In genomic region chr2:58336416-58336815, GRCh38 we compare ENCODE assay signal across 18 cellular contexts.
DNase-seq lines count a peak whose midpoint lies in the region; ATAC-seq and TF ChIP-seq lines count a peak whose summit lies in the region.
"Had no signal": no experiment of that assay in that cellular context is flagged by ENCODE, and none has a peak within 500 bp of the region (broad histone marks: within the 10 kb centered on the region; RNA-seq: fewer than 3 reads in every experiment).

No MANE protein-coding gene starts in this region.

- no peak overlapping the region for H3K4me3 Mint-ChIP-seq in neural progenitor cell
- H3K4me3 Mint-ChIP-seq: CD4-positive, alpha-beta memory T cell had no signal

- no peaks in the 10 kb centered on the region for H3K36me3 Mint-ChIP-seq in neural progenitor cell
- H3K36me3 Mint-ChIP-seq: CD4-positive, alpha-beta memory T cell had no signal

- DNase-seq in DMS153 (lab: John Stamatoyannopoulos, UW): peak; percentile 2
- DNase-seq in DMS153 treated with DMSO at 0.1 percent for 48 hours (lab: John Stamatoyannopoulos, UW; ENCODE audit: unreplicated experiment): no peak
- peak; percentile 94 for DNase-seq in NCI-H2171 (lab: John Stamatoyannopoulos, UW)
- DNase-seq in SJCRH30: peak; percentile 76 to 82
- peak; percentile 34 for DNase-seq in neural progenitor cell (ENCODE audit: low spot score)
- DNase-seq in central memory CD4-positive, alpha-beta T cell: no peak
- DNase-seq in WERI-Rb-1: no peak
- DNase-seq: Calu3; CD4-positive, alpha-beta memory T cell; Karpas-422; NCI-H1105 treated with DMSO at 0.1 percent for 48 hours; NCI-H2029; NCI-H345; NCI-H774; PC-9 had no signal

- H3K9ac ChIP-seq in neural progenitor cell: no peak overlapping the region

- no peaks in the 10 kb centered on the region for H4K20me1 ChIP-seq in neural progenitor cell (ENCODE audit: low read depth)

- no peaks in the 10 kb centered on the region for H3F3A ChIP-seq in neural progenitor cell (ENCODE audit: low read depth)

- no peak for TF ChIP-seq CTCF in neural progenitor cell (IDR thresholded peaks at IDR 0.05)
- no peak for TF ChIP-seq CTCF in WERI-Rb-1 (IDR thresholded peaks at IDR 0.05; ENCODE audit: low read depth, low read length)

- H3K36me3 ChIP-seq in SJCRH30: no peaks in the 10 kb centered on the region
- H3K36me3 ChIP-seq in neural progenitor cell: no peaks in the 10 kb centered on the region
- H3K36me3 ChIP-seq in WERI-Rb-1: no peaks in the 10 kb centered on the region
- H3K36me3 ChIP-seq: SJSA1 had no signal

- H3K27ac ChIP-seq in SJCRH30 (no peak overlapping the region), neural progenitor cell (no peak overlapping the region), WERI-Rb-1 (no peak overlapping the region)
- H3K27ac ChIP-seq: 22Rv1, PC-9, SJSA1 had no signal

- H3K27ac Mint-ChIP-seq in neural progenitor cell: no peak overlapping the region
- H3K27ac Mint-ChIP-seq: CD4-positive, alpha-beta memory T cell had no signal

- H3K4me3 ChIP-seq in SJCRH30 (no peak overlapping the region), neural progenitor cell (no peak overlapping the region), WERI-Rb-1 (ENCODE audit: low read depth, low read length) (no peak overlapping the region)
- H3K4me3 ChIP-seq: PC-9, SJSA1 had no signal

- no peak overlapping the region for H3K4me2 ChIP-seq in neural progenitor cell
- H3K4me2 ChIP-seq: PC-9 had no signal

- H3K9me3 Mint-ChIP-seq in neural progenitor cell: no peaks in the 10 kb centered on the region

- ATAC-seq in HG03025 (IDR thresholded peaks at IDR 0.05; ENCODE audit: low FRiP score, unreplicated experiment): no peak

- peaks cover under 1% of the 10 kb centered on the region for H3K27me3 Mint-ChIP-seq in neural progenitor cell (ENCODE audit: insufficient read depth, low read depth)

- no peaks in the 10 kb centered on the region for H3K79me2 ChIP-seq in neural progenitor cell (ENCODE audit: low read depth)

- H3K9me3 ChIP-seq in SJCRH30 (replicated peaks): no peaks in the 10 kb centered on the region
- H3K9me3 ChIP-seq in neural progenitor cell (ENCODE audit: low read depth): no peaks in the 10 kb centered on the region
- H3K9me3 ChIP-seq in WERI-Rb-1 (ENCODE audit: severe bottlenecking): peaks cover 1% of the 10 kb centered on the region
- H3K9me3 ChIP-seq: SJSA1 had no signal

- H3K4me1 Mint-ChIP-seq in neural progenitor cell: no peaks in the 10 kb centered on the region
- H3K4me1 Mint-ChIP-seq: CD4-positive, alpha-beta memory T cell had no signal

- no peak overlapping the region for H2AFZ ChIP-seq in neural progenitor cell (replicated peaks)
- H2AFZ ChIP-seq: PC-9 had no signal

- H3K27me3 ChIP-seq in SJCRH30 (no peaks in the 10 kb centered on the region; the same call in 1 of the 2 replicates), neural progenitor cell (no peaks in the 10 kb centered on the region), WERI-Rb-1 (ENCODE audit: insufficient read depth, low read depth, severe bottlenecking) (no peaks in the 10 kb centered on the region)

- H3K4me1 ChIP-seq in SJCRH30: no peaks in the 10 kb centered on the region
- no peaks in the 10 kb centered on the region for H3K4me1 ChIP-seq in neural progenitor cell
- H3K4me1 ChIP-seq: SJSA1 had no signal

Comparison
In these comparisons a context has a peak if more than half of its experiments do, and no peak if none do; other contexts are left out.
1. DNase-seq: peak in DMS153 (single experiment), NCI-H2171 (single experiment), SJCRH30 (2 of 2) and neural progenitor cell (single experiment); none in DMS153 treated with DMSO at 0.1 percent for 48 hours (single experiment), central memory CD4-positive, alpha-beta T cell (single experiment) and WERI-Rb-1 (single experiment).